ENCODE assay signal across 19 cellular contexts in genomic region chr6:39416026-39416425, GRCh38.
DNase-seq lines count a peak whose midpoint lies in the region; FAIRE-seq and TF ChIP-seq lines count a peak whose summit lies in the region.
"Had no signal": no experiment of that assay in that cellular context is flagged by ENCODE, and none has a peak within 500 bp of the region (broad histone marks: within the 10 kb centered on the region; RNA-seq: fewer than 3 reads in every experiment).

No MANE protein-coding gene starts in this region.

- in situ Hi-C loops in SK-MEL-5 (cut with HindIII; ENCODE audit: low pct_unique_long_range_greater_than_20kb, low sequenced_read_pairs) = no loop called here

- peaks cover 4% of the 10 kb centered on the region for H3F3A ChIP-seq in smooth muscle cell (ENCODE audit: low read depth)

- H3K4me3 ChIP-seq in keratinocyte (ENCODE audit: control insufficient read depth in 2 of 3, extremely low read depth in 1 of 3, insufficient read depth in 2 of 3, low read depth in 1 of 3, low read length in 3 of 3) (no peak overlapping the region), smooth muscle cell (no peak overlapping the region), A673 (ENCODE audit: low read depth, low read length, poor library complexity, severe bottlenecking) (no peak overlapping the region)
- H3K4me3 ChIP-seq: BLaER1 treated with 17β-estradiol and CSF1 and Interleukin-3, amounts not matched to agents 10 nM and 100 nM had no signal

- no peaks in the 10 kb centered on the region for H3K27me3 ChIP-seq in keratinocyte (ENCODE audit: control insufficient read depth, extremely low read depth, insufficient read depth, low read length)
- no peaks in the 10 kb centered on the region for H3K27me3 ChIP-seq in smooth muscle cell (ENCODE audit: low read depth)
- no peaks in the 10 kb centered on the region for H3K27me3 ChIP-seq in A673 (replicated peaks; ENCODE audit: insufficient read depth, low read depth, low read length, poor library complexity)
- H3K27me3 ChIP-seq: BLaER1 treated with 17β-estradiol and CSF1 and Interleukin-3, amounts not matched to agents 10 nM and 100 nM; brain microvascular endothelial cell had no signal

- dilution Hi-C loops in keratinocyte (cut with MboI; ENCODE audit: extremely low pct_ligation_motif_present, low sequenced_read_pairs) = no loop called here

- BruUV-seq in A673 (replicated peaks; lab: Mats Ljungman, UMichigan) = no TSS peak

- H3K9me3 ChIP-seq in keratinocyte (ENCODE audit: control insufficient read depth, low read depth, low read length) (no peaks in the 10 kb centered on the region), smooth muscle cell (replicated peaks; ENCODE audit: low read depth) (no peaks in the 10 kb centered on the region), A673 (ENCODE audit: low read depth, low read length, poor library complexity, severe bottlenecking) (no peaks in the 10 kb centered on the region)
- H3K9me3 ChIP-seq: BLaER1 treated with 17β-estradiol and CSF1 and Interleukin-3, amounts not matched to agents 10 nM and 100 nM had no signal

- no peaks in the 10 kb centered on the region for H4K20me1 ChIP-seq in keratinocyte (ENCODE audit: control insufficient read depth, extremely low read depth, insufficient read depth, low read length)
- H4K20me1 ChIP-seq in smooth muscle cell (ENCODE audit: low read depth) = no peaks in the 10 kb centered on the region
- H4K20me1 ChIP-seq: BLaER1 treated with 17β-estradiol and CSF1 and Interleukin-3, amounts not matched to agents 10 nM and 100 nM had no signal

- 92% methylated on average over 3 of the region's 3 CpGs for WGBS in smooth muscle cell (ENCODE audit: low lambda C conversion rate)

- intact Hi-C loops in A673 (cut with micrococcal nuclease; ENCODE audit: unreplicated experiment) = no loop called here

- H2AFZ ChIP-seq in keratinocyte (ENCODE audit: control insufficient read depth, low read length) (no peak overlapping the region), smooth muscle cell (ENCODE audit: low read depth) (no peak overlapping the region)

- no peak overlapping the region for H3K9ac ChIP-seq in keratinocyte (ENCODE audit: control insufficient read depth, extremely low read depth, insufficient read depth, low read length)
- H3K9ac ChIP-seq in smooth muscle cell (ENCODE audit: low read depth) = peak overlapping the region; percentile 4

- no peak for TF ChIP-seq CTCF in keratinocyte (optimal IDR thresholded peaks at IDR 0.05 in 1 of 3, IDR thresholded peaks at IDR 0.05 in 1 of 3, conservative IDR thresholded peaks at IDR 0.05 in 1 of 3; ENCODE audit: extremely low read depth in 1 of 3, insufficient read depth in 2 of 3, low read length in 3 of 3)
- TF ChIP-seq CTCF in smooth muscle cell (IDR thresholded peaks at IDR 0.05; ENCODE audit: borderline replicate concordance, insufficient read depth, poor library complexity, severe bottlenecking) = no peak
- no peak for TF ChIP-seq CTCF in A673 (conservative IDR thresholded peaks at IDR 0.05; ENCODE audit: low read depth, low read length)

- peak; percentile 15 for DNase-seq in NCI-H1092 treated with DMSO at 0.1 percent for 48 hours (lab: John Stamatoyannopoulos, UW)
- no peak for DNase-seq in NCI-H1092 (lab: John Stamatoyannopoulos, UW)
- peak; percentile 76 for DNase-seq in SK-MEL-5 (ENCODE audit: low read depth, low spot score)
- no peak for DNase-seq in keratinocyte (ENCODE audit: low read depth, low spot score)
- DNase-seq in smooth muscle cell (lab: John Stamatoyannopoulos, UW; ENCODE audit: unreplicated experiment) = no peak
- DNase-seq in urothelium cell line (ENCODE audit: low spot score) = no peak
- DNase-seq in HUDEP-2 (lab: John Stamatoyannopoulos, UW; ENCODE audit: unreplicated experiment in 76 of 76) = no peak
- no peak for DNase-seq in A673 (ENCODE audit: low spot score)
- DNase-seq: activated CD4-positive, alpha-beta T cell treated with anti-CD3 and anti-CD28 coated beads, Interleukin-2, amount 50 U/mL, for 4 hours; activated T-cell treated with anti-CD3 and anti-CD28 coated beads, Interleukin-2, amount 50 U/mL, for 4 hours; DMS 273 treated with DMSO at 0.1 percent for 48 hours; left colon; NCI-H1048; NCI-H446 treated with DMSO at 0.1 percent for 48 hours; stimulated activated naive CD4-positive, alpha-beta T cell treated with Interleukin-2 at 50 U/mL for 16 hours had no signal

- H3K79me2 ChIP-seq in keratinocyte (ENCODE audit: control insufficient read depth, insufficient read depth, low read length) (no peaks in the 10 kb centered on the region), smooth muscle cell (ENCODE audit: low read depth) (no peaks in the 10 kb centered on the region)

- FAIRE-seq in keratinocyte (lab: Jason Lieb, UNC) (no peak), urothelium cell line (lab: Jason Lieb, UNC) (no peak)
- FAIRE-seq: GM18507, TTC549 had no signal

- no peaks in the 10 kb centered on the region for H3K9me1 ChIP-seq in keratinocyte (ENCODE audit: control insufficient read depth, extremely low read depth, insufficient read depth, low read length)

- H3K36me3 ChIP-seq in keratinocyte (ENCODE audit: control insufficient read depth in 2 of 2, extremely low read depth in 1 of 2, insufficient read depth in 2 of 2, low read length in 2 of 2) = no peaks in the 10 kb centered on the region
- no peaks in the 10 kb centered on the region for H3K36me3 ChIP-seq in smooth muscle cell (ENCODE audit: low read depth)
- no peaks in the 10 kb centered on the region for H3K36me3 ChIP-seq in A673 (ENCODE audit: insufficient read depth, low read length, poor library complexity, severe bottlenecking)
- H3K36me3 ChIP-seq: BLaER1 treated with 17β-estradiol and CSF1 and Interleukin-3, amounts not matched to agents 10 nM and 100 nM; brain microvascular endothelial cell had no signal

- CTCF ChIA-PET in A673 (lab: Charles Lee) = no interaction called here

- peaks cover 14% of the 10 kb centered on the region for H3K4me1 ChIP-seq in keratinocyte (ENCODE audit: control insufficient read depth, extremely low read depth, insufficient read depth, low read length)
- peaks cover 6% of the 10 kb centered on the region for H3K4me1 ChIP-seq in smooth muscle cell (ENCODE audit: low read depth)
- no peaks in the 10 kb centered on the region for H3K4me1 ChIP-seq in A673 (ENCODE audit: insufficient read depth, low read length, poor library complexity, severe bottlenecking)

- POLR2A ChIA-PET in A673 (lab: Charles Lee; ENCODE audit: low non-redundant PET) = no interaction called here

- H3K4me2 ChIP-seq in keratinocyte (ENCODE audit: control insufficient read depth, extremely low read depth, insufficient read depth, low read depth, low read length) = no peak overlapping the region
- H3K4me2 ChIP-seq in smooth muscle cell = no peak overlapping the region

- peak overlapping the region; percentile 70 for H3K27ac ChIP-seq in keratinocyte (ENCODE audit: control insufficient read depth, insufficient read depth, low read length)
- H3K27ac ChIP-seq in smooth muscle cell (ENCODE audit: low read depth) = peak overlapping the region; percentile 78
- no peak overlapping the region for H3K27ac ChIP-seq in A673 (ENCODE audit: low read depth, low read length, poor library complexity, severe bottlenecking)

Comparison
In these comparisons a context has a peak if more than half of its experiments do, and no peak if none do; other contexts are left out.
1. DNase-seq: peak in NCI-H1092 treated with DMSO at 0.1 percent for 48 hours (single experiment) and SK-MEL-5 (single experiment); none in NCI-H1092 (single experiment), keratinocyte (single experiment), smooth muscle cell (single experiment), urothelium cell line (single experiment), HUDEP-2 (0 of 76) and A673 (single experiment).